8 cellular contexts compared by ENCODE assay signal in genomic region chr11:85627998-85628770, GRCh38. TPM values are rescaled to one million over a fixed set of nuclear protein-coding genes. Genes with fewer than 3 reads are reported as not detected.
DNase-seq lines count a peak whose midpoint lies in the region; ATAC-seq, FAIRE-seq and TF ChIP-seq lines count a peak whose summit lies in the region.

Gene TMEM126B (plus strand): TSS chr11:85628593. CDS start chr11:85628608, 15 bp downstream.

- H3K4me3 ChIP-seq in BE2C (ENCODE audit: low read depth, low read length): peak within 1 kb of the TSS; percentile 86

- H3K4me1 ChIP-seq in BE2C: no peaks in the 10 kb centered on the region

- no peak for TF ChIP-seq CTCF in BE2C (IDR thresholded peaks at IDR 0.05; ENCODE audit: low read depth, low read length)

- peak; percentile 97 for DNase-seq in BE2C
- DNase-seq in GM19240 (ENCODE audit: insufficient read length, low spot score): peak; percentile 43
- peak; percentile 99 to 100 for DNase-seq in NCI-H526 (lab: John Stamatoyannopoulos, UW)
- DNase-seq in activated CD4-positive, alpha-beta T cell treated with anti-CD3 and anti-CD28 coated beads for 48 hours: peak; percentile 98
- peak; percentile 98 to 99 for DNase-seq in left colon
- DNase-seq in stimulated activated CD4-positive, alpha-beta T cell treated with anti-CD3 and anti-CD28 coated beads, Interleukin-1b, Interleukin-23, amount 100 ng/mL, for 48 hours: peak; percentile 96

- intact Hi-C loops in left colon (cut with DNase I, micrococcal nuclease): no loop called here

- ATAC-seq in HG03460 (IDR thresholded peaks at IDR 0.05; ENCODE audit: unreplicated experiment) (peak; percentile 99), left colon (peak; percentile 97)

- peak; percentile 58 for FAIRE-seq in colon (lab: Jason Lieb, UNC)

- H3K9me3 ChIP-seq in BE2C: no peaks in the 10 kb centered on the region

- peaks cover 3% of the 10 kb centered on the region for H3K27me3 ChIP-seq in BE2C

- H3K36me3 ChIP-seq in BE2C: no peaks in the 10 kb centered on the region

RNA-seq across cellular contexts. Expression of gene TMEM126B, which starts in this region (rescaled TPM):
- 39.0 TPM for polyA plus RNA-seq in BE2C (2012; ENCODE audit: insufficient read depth, insufficient read length, low read depth)
- total RNA-seq in left colon: 10 to 100 TPM; 32.1 to 39.1 TPM

Comparison
In these comparisons a context has a peak if more than half of its experiments do, and no peak if none do; other contexts are left out.
1. Peak in every context shown above with its lines: DNase-seq, ATAC-seq and H3K4me3 ChIP-seq.
2. DNase-seq: peak in every context shown above with its lines; median percentile 100 in NCI-H526; 98 in left colon; 98 in activated CD4-positive, alpha-beta T cell treated with anti-CD3 and anti-CD28 coated beads for 48 hours; 97 in BE2C; 96 in stimulated activated CD4-positive, alpha-beta T cell treated with anti-CD3 and anti-CD28 coated beads, Interleukin-1b, Interleukin-23, amount 100 ng/mL, for 48 hours; 43 in GM19240.